In the genomic region with DNA sequence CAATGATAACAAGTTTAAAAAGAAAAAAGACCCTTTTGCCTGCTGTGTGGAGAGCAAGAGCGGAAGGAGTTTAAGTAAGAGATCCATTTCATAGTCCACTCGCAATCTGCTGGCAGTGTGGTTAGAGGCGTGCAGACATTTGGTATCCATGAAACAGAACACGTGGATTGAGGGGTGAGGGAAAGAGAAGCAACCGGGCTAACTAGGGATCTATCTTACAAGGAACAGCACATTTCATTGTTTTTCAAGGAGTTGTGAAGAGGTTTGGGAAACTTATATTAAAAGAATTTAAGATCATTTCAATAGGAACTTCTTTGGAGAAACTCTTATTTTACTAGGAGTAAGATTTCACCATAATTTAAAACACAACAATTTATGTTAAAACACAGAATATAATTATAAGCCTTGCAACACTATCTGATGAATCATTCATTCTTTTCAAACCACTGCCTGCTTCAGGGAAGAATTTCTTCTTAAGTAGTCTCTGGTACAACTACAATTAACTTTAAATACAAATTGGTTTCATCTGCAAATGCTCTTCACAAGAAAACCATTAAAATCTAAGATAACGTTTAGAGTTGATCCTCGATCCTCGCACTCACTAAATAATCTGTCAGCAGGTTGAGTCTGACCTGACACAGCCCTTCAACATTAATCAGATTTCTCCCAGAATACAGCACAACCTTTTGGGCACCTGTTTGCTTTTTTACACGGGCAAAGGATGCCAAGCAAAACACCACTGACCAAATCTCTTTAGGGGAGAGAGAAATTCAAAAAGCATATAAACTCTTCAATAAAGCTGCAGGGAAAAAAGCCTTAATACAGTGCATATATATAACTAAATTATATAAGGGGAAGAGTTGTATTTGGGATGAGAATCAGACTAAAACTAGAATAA, we compare ENCODE assay signal across 10 cellular contexts. TPM values are rescaled to one million over a fixed set of nuclear protein-coding genes. Genes with fewer than 3 reads are reported as not detected.
DNase-seq lines count a peak whose midpoint lies in the region; ATAC-seq and TF ChIP-seq lines count a peak whose summit lies in the region.
"Had no signal": no experiment of that assay in that cellular context is flagged by ENCODE, and none has a peak within 500 bp of the region (broad histone marks: within the 10 kb centered on the region; RNA-seq: fewer than 3 reads in every experiment).

No MANE protein-coding gene starts in this region.

- H3K27me3 ChIP-seq in osteoblast (ENCODE audit: insufficient read depth, low read length) (no peaks in the 10 kb centered on the region), GM23338 (ENCODE audit: insufficient read depth) (no peaks in the 10 kb centered on the region)

- H3K4me1 ChIP-seq in osteoblast (ENCODE audit: insufficient read depth, low read length) (peaks cover 19% of the 10 kb centered on the region), GM23338 (ENCODE audit: insufficient read depth) (no peaks in the 10 kb centered on the region)

- H3F3A ChIP-seq in GM23338 (replicated peaks; ENCODE audit: low read depth) = no peaks in the 10 kb centered on the region

- H3K4me2 ChIP-seq in osteoblast (ENCODE audit: insufficient read depth, low read length) (peak overlapping the region; percentile 49), GM23338 (no peak overlapping the region)

- no peak overlapping the region for H2AFZ ChIP-seq in osteoblast (ENCODE audit: low read length)
- H2AFZ ChIP-seq in GM23338 = no peak overlapping the region

- H3K4me3 Mint-ChIP-seq in GM23338 = no peak overlapping the region
- H3K4me3 Mint-ChIP-seq in activated CD4-positive, alpha-beta memory T cell treated with anti-CD3 and anti-CD28 coated beads, Interleukin-2, amount 10 ng/mL, durations not matched to agents 7 days and 5 days = no peak overlapping the region
- H3K4me3 Mint-ChIP-seq: nephron had no signal

- no peaks in the 10 kb centered on the region for H3K9me3 Mint-ChIP-seq in GM23338
- H3K9me3 Mint-ChIP-seq in activated CD4-positive, alpha-beta memory T cell treated with anti-CD3 and anti-CD28 coated beads, Interleukin-2, amount 10 ng/mL, durations not matched to agents 7 days and 5 days = peaks cover 9% of the 10 kb centered on the region
- H3K9me3 Mint-ChIP-seq: nephron had no signal

- TF ChIP-seq CTCF in osteoblast (IDR thresholded peaks at IDR 0.05; ENCODE audit: extremely low read depth, low read depth, low read length) (no peak), GM23338 (conservative IDR thresholded peaks at IDR 0.05; ENCODE audit: low read depth in 2 of 2) (no peak)

- H3K4me1 Mint-ChIP-seq in GM23338 = peaks cover 5% of the 10 kb centered on the region; the same call in 1 of the 3 replicates
- peaks cover 29% of the 10 kb centered on the region for H3K4me1 Mint-ChIP-seq in activated CD4-positive, alpha-beta memory T cell treated with anti-CD3 and anti-CD28 coated beads, Interleukin-2, amount 10 ng/mL, durations not matched to agents 7 days and 5 days

- POLR2A ChIA-PET in activated CD4-positive, alpha-beta memory T cell treated with anti-CD3 and anti-CD28 coated beads, Interleukin-2, amount 10 ng/mL, durations not matched to agents 7 days and 5 days (lab: Charles Lee) = interaction anchor here (0.9 to 1.2 kb wide), 3 partner anchors 26 to 105 kb away, joined by 3 to 5 read pairs (median 4); a partner anchor contains a TSS

- ATAC-seq in GM18517 (IDR thresholded peaks at IDR 0.05; ENCODE audit: unreplicated experiment) (no peak), GM23338 (no peak)

- no peaks in the 10 kb centered on the region for H3K9me3 ChIP-seq in osteoblast (ENCODE audit: low read depth, low read length)

- CTCF ChIA-PET in activated CD4-positive, alpha-beta memory T cell treated with anti-CD3 and anti-CD28 coated beads, Interleukin-2, amount 10 ng/mL, durations not matched to agents 7 days and 5 days (lab: Charles Lee) = interaction anchor here (1.2 to 4.6 kb wide), 2 partner anchors 46 to 59 kb away, joined by 3 to 110 read pairs; a partner anchor contains a TSS

- no peaks in the 10 kb centered on the region for H3K9me2 ChIP-seq in GM23338 (ENCODE audit: insufficient read depth)

- H3K4me3 ChIP-seq in osteoblast (ENCODE audit: insufficient read depth, low read length) = no peak overlapping the region
- H3K4me3 ChIP-seq in GM23338 = no peak overlapping the region

- peaks cover 9% of the 10 kb centered on the region; the same call in 2 of the 3 replicates for H3K36me3 Mint-ChIP-seq in GM23338 (ENCODE audit: low read depth)
- H3K36me3 Mint-ChIP-seq in activated CD4-positive, alpha-beta memory T cell treated with anti-CD3 and anti-CD28 coated beads, Interleukin-2, amount 10 ng/mL, durations not matched to agents 7 days and 5 days (ENCODE audit: low read depth) = peaks cover 32% of the 10 kb centered on the region

- H4K20me1 ChIP-seq in osteoblast (ENCODE audit: insufficient read depth, low read length) (peaks cover 24% of the 10 kb centered on the region), GM23338 (replicated peaks; ENCODE audit: insufficient read depth) (peaks cover 24% of the 10 kb centered on the region)

- peaks cover 2% of the 10 kb centered on the region for H3K27me3 Mint-ChIP-seq in GM23338 (ENCODE audit: insufficient read depth, low read depth, poor library complexity)
- H3K27me3 Mint-ChIP-seq in activated CD4-positive, alpha-beta memory T cell treated with anti-CD3 and anti-CD28 coated beads, Interleukin-2, amount 10 ng/mL, durations not matched to agents 7 days and 5 days = no peaks in the 10 kb centered on the region

- H3K36me3 ChIP-seq in osteoblast (ENCODE audit: insufficient read depth, low read length) (no peaks in the 10 kb centered on the region), GM23338 (ENCODE audit: insufficient read depth) (no peaks in the 10 kb centered on the region)

- H3K27ac ChIP-seq in epithelial cell of prostate = peak overlapping the region; percentile 33
- H3K27ac ChIP-seq in osteoblast (ENCODE audit: low read depth, low read length) = peak overlapping the region; percentile 18
- no peak overlapping the region for H3K27ac ChIP-seq in GM23338 (ENCODE audit: low read depth)

- no peak overlapping the region; the same call in 1 of the 2 replicates for H3K27ac Mint-ChIP-seq in GM23338
- H3K27ac Mint-ChIP-seq in activated CD4-positive, alpha-beta memory T cell treated with anti-CD3 and anti-CD28 coated beads, Interleukin-2, amount 10 ng/mL, durations not matched to agents 7 days and 5 days = no peak overlapping the region

- peaks cover 46% of the 10 kb centered on the region for H3K79me2 ChIP-seq in osteoblast (ENCODE audit: insufficient read depth, low read length)
- H3K79me2 ChIP-seq in GM23338 (replicated peaks; ENCODE audit: insufficient read depth) = peaks cover 70% of the 10 kb centered on the region

- DNase-seq in COLO829 (ENCODE audit: low spot score) (peak; percentile 73), NOMO-1 treated with DMSO at 0.1 percent for 48 hours (lab: John Stamatoyannopoulos, UW; ENCODE audit: unreplicated experiment) (peak; percentile 79), epithelial cell of prostate (ENCODE audit: low read depth, low spot score) (no peak), osteoblast (ENCODE audit: insufficient read length, low spot score, missing footprints) (peak; percentile 85), GM23338 (ENCODE audit: low spot score) (no peak)
- no peak for DNase-seq in central memory CD4-positive, alpha-beta T cell
- no peak for DNase-seq in activated CD4-positive, alpha-beta memory T cell treated with anti-CD3 and anti-CD28 coated beads, Interleukin-2, amount 10 ng/mL, durations not matched to agents 7 days and 5 days
- DNase-seq: GOT3 had no signal

RNA-seq across cellular contexts. Expression of a gene that starts 27.4 kb away (rescaled TPM):
- 7.6 and 8.5 TPM in 2 replicates for total RNA-seq in osteoblast
- total RNA-seq in GM23338 (2014; rRNA removed; shearing (Covaris generic)) = 17.5 and 22.3 TPM in 2 replicates
- polyA plus RNA-seq in GM23338 (2016; fragmentation: Nextera tagmentation; extraction: Ambion mirVana) = 5.2 and 7.5 TPM in 2 replicates
- 10 to 100 TPM; 31.5 to 31.8 TPM for total RNA-seq in activated CD4-positive, alpha-beta memory T cell treated with anti-CD3 and anti-CD28 coated beads, Interleukin-2, amount 10 ng/mL, durations not matched to agents 7 days and 5 days

RNA-seq across cellular contexts. Expression of a gene that starts 53.6 kb away (rescaled TPM):
- total RNA-seq in osteoblast = 0.36 and 0.59 TPM in 2 replicates
- total RNA-seq in GM23338 (2014; rRNA removed; shearing (Covaris generic)) = not detected in 2 replicates
- not detected in 2 replicates for polyA plus RNA-seq in GM23338 (2016; fragmentation: Nextera tagmentation; extraction: Ambion mirVana)
- total RNA-seq in activated CD4-positive, alpha-beta memory T cell treated with anti-CD3 and anti-CD28 coated beads, Interleukin-2, amount 10 ng/mL, durations not matched to agents 7 days and 5 days = 1 to 10 TPM; 1.1 to 2.0 TPM

RNA-seq across cellular contexts. Expression of a gene that starts 53.8 kb away (rescaled TPM):
- total RNA-seq in osteoblast = 51.4 and 54.8 TPM in 2 replicates
- total RNA-seq in GM23338 (2014; rRNA removed; shearing (Covaris generic)) = 39.1 and 82.1 TPM in 2 replicates
- polyA plus RNA-seq in GM23338 (2016; fragmentation: Nextera tagmentation; extraction: Ambion mirVana) = 103 and 115 TPM in 2 replicates
- 100 to 1,000 TPM; 129 to 137 TPM for total RNA-seq in activated CD4-positive, alpha-beta memory T cell treated with anti-CD3 and anti-CD28 coated beads, Interleukin-2, amount 10 ng/mL, durations not matched to agents 7 days and 5 days

RNA-seq across cellular contexts. Expression of a gene that starts 58.2 kb away (rescaled TPM):
- 45.2 and 61.9 TPM in 2 replicates for total RNA-seq in osteoblast
- total RNA-seq in GM23338 (2014; rRNA removed; shearing (Covaris generic)) = 12.4 and 14.8 TPM in 2 replicates
- polyA plus RNA-seq in GM23338 (2016; fragmentation: Nextera tagmentation; extraction: Ambion mirVana) = 10.5 and 10.6 TPM in 2 replicates
- total RNA-seq in activated CD4-positive, alpha-beta memory T cell treated with anti-CD3 and anti-CD28 coated beads, Interleukin-2, amount 10 ng/mL, durations not matched to agents 7 days and 5 days = 1 to 10 TPM; 2.6 to 3.4 TPM

Comparison
In these comparisons a context has a peak if more than half of its experiments do, and no peak if none do; other contexts are left out.
1. DNase-seq: peak in COLO829 (single experiment), NOMO-1 treated with DMSO at 0.1 percent for 48 hours (single experiment) and osteoblast (single experiment); none in epithelial cell of prostate (single experiment), GM23338 (single experiment), central memory CD4-positive, alpha-beta T cell (single experiment) and activated CD4-positive, alpha-beta memory T cell treated with anti-CD3 and anti-CD28 coated beads, Interleukin-2, amount 10 ng/mL, durations not matched to agents 7 days and 5 days (single experiment).